14 cellular contexts compared by ENCODE assay signal in the genomic region with DNA sequence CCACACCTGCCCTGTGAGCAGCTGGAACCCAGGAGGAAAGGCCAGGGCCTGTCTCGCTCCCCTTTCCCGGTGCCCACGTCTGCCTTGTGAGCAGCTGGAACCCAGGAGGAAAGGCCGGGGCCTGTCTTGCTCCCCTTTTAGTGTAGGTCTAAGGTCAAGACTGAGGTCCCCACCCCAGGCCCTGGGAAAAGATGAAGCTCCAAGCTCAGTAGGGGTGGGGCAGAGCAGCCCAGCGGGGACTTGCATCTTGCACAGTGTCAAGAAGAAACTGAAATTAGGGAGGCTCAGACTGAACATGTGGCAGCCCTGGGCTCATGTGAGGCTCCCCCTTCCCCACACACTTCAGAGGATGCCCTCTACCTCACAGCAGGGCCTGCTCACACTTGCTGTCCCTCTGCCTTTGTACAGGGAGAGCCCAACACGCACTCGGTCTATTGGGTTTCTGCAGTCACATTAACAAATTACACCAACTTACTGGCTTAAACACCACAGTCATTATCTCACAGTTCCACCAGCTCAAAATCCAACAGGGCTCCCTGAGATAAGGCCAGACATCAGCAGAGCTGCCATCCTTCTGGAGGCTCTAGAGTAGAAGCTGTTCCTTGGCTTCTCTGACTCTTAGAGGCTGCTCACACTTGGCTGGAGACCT.
"Had no signal": no experiment of that assay in that cellular context is flagged by ENCODE, and none has a peak within 500 bp of the region (broad histone marks: within the 10 kb centered on the region; RNA-seq: fewer than 3 reads in every experiment).

No MANE protein-coding gene starts in this region.

- H3K27ac Mint-ChIP-seq: activated naive CD4-positive, alpha-beta T cell treated with anti-CD3 and anti-CD28 coated beads, Interleukin-2, amount 10 ng/mL, durations not matched to agents 7 days and 5 days; activated T-helper 2 cell treated with anti-CD3 and anti-CD28 coated beads, Interferon-gamma antibody, Interleukin-2, Interleukin-4, amounts not matched to agents 10 μg/mL and 5 μg/mL and 100 μg/mL, durations not matched to agents 14 hours and 24 hours and 36 hours; progenitor cell of endocrine pancreas; stimulated activated memory B cell treated with anti-CD40 and anti-IgM and Interleukin-4, amounts not matched to agents 10 μg/mL and 1 μg/mL and 100 μg/mL, for 72 hours; T-helper 2 cell treated with Interferon-gamma antibody and Interleukin-4, amounts not matched to agents 5 μg/mL and 100 μg/mL, for 36 hours had no signal

- H3K36me3 Mint-ChIP-seq: activated naive CD4-positive, alpha-beta T cell treated with anti-CD3 and anti-CD28 coated beads, Interleukin-2, amount 10 ng/mL, durations not matched to agents 7 days and 5 days had no signal

- H3K4me3 Mint-ChIP-seq: activated naive CD4-positive, alpha-beta T cell treated with anti-CD3 and anti-CD28 coated beads, Interleukin-2, amount 10 ng/mL, durations not matched to agents 7 days and 5 days; immature natural killer cell; stimulated activated memory B cell treated with anti-CD40 and anti-IgM and Interleukin-4, amounts not matched to agents 10 μg/mL and 1 μg/mL and 100 μg/mL, for 72 hours; T-helper 2 cell treated with Interferon-gamma antibody and Interleukin-4, amounts not matched to agents 5 μg/mL and 100 μg/mL, for 36 hours had no signal

- H3K27me3 Mint-ChIP-seq: naive B cell; stimulated activated memory B cell treated with anti-CD40 and anti-IgM and Interleukin-4, amounts not matched to agents 10 μg/mL and 1 μg/mL and 100 μg/mL, for 72 hours had no signal

- ATAC-seq: lower lobe of right lung; right cardiac atrium; stimulated activated memory B cell treated with anti-CD40 and anti-IgM and Interleukin-4, amounts not matched to agents 10 μg/mL and 1 μg/mL and 100 μg/mL, for 72 hours had no signal

- H3K9me3 Mint-ChIP-seq: activated naive CD4-positive, alpha-beta T cell treated with anti-CD3 and anti-CD28 coated beads, Interleukin-2, amount 10 ng/mL, durations not matched to agents 7 days and 5 days; activated T-helper 2 cell treated with anti-CD3 and anti-CD28 coated beads, Interferon-gamma antibody, Interleukin-2, Interleukin-4, amounts not matched to agents 10 μg/mL and 5 μg/mL and 100 μg/mL, durations not matched to agents 14 hours and 24 hours and 36 hours; immature natural killer cell; naive B cell; stimulated activated memory B cell treated with anti-CD40 and anti-IgM and Interleukin-4, amounts not matched to agents 10 μg/mL and 1 μg/mL and 100 μg/mL, for 72 hours; T-helper 2 cell treated with Interferon-gamma antibody and Interleukin-4, amounts not matched to agents 5 μg/mL and 100 μg/mL, for 36 hours had no signal

- DNase-seq: activated CD4-positive, alpha-beta T cell treated with anti-CD3 and anti-CD28 coated beads for 48 hours; activated naive CD4-positive, alpha-beta T cell treated with anti-CD3 and anti-CD28 coated beads, Interleukin-2, amount 10 ng/mL, durations not matched to agents 7 days and 5 days; dermis blood vessel endothelial cell; immature natural killer cell; lower lobe of right lung; naive B cell; nucleus accumbens; spleen; stimulated activated CD4-positive, alpha-beta T cell treated with anti-CD3 and anti-CD28 coated beads, Interleukin-1b, Interleukin-23, amount 100 ng/mL, for 48 hours had no signal
